In genomic region chr3:125433091-125433534, GRCh38 we compare ENCODE assay signal across 26 cellular contexts.
"Had no signal": no experiment of that assay in that cellular context is flagged by ENCODE, and none has a peak within 500 bp of the region (broad histone marks: within the 10 kb centered on the region; RNA-seq: fewer than 3 reads in every experiment).

No MANE protein-coding gene starts in this region.

- H3K79me2 ChIP-seq: hepatocyte, parathyroid adenoma had no signal

- H3K4me3 Mint-ChIP-seq: naive thymus-derived CD4-positive, alpha-beta T cell; nephron progenitor cell; stimulated activated memory B cell treated with anti-CD40 and anti-IgM and Interleukin-4, amounts not matched to agents 10 μg/mL and 1 μg/mL and 100 μg/mL, for 72 hours; stimulated activated naive CD8-positive, alpha-beta T cell treated with anti-CD3 and anti-CD28 coated beads, Interleukin-15, Interleukin-2, amounts not matched to agents 100 ng/mL and 50 ng/mL, for 24 hours had no signal

- H2AFZ ChIP-seq: hepatocyte, parathyroid adenoma had no signal

- H3K36me3 Mint-ChIP-seq: naive thymus-derived CD4-positive, alpha-beta T cell; stimulated activated memory B cell treated with anti-CD40 and anti-IgM and Interleukin-4, amounts not matched to agents 10 μg/mL and 1 μg/mL and 100 μg/mL, for 72 hours had no signal

- H3K4me3 ChIP-seq: dorsolateral prefrontal cortex, esophagus squamous epithelium, gastroesophageal sphincter, hepatocyte, prostate gland, right lobe of liver, spleen, tibial artery, upper lobe of left lung, uterus had no signal

- H3K27ac ChIP-seq: dorsolateral prefrontal cortex, esophagus squamous epithelium, gastroesophageal sphincter, hepatocyte, parathyroid adenoma, prostate gland, right lobe of liver, spleen, tibial artery, upper lobe of left lung, uterus had no signal

- H3K9me3 ChIP-seq: esophagus squamous epithelium, prostate gland, right lobe of liver, spleen, tibial artery, upper lobe of left lung, uterus had no signal

- H3K27me3 Mint-ChIP-seq: stimulated activated memory B cell treated with anti-CD40 and anti-IgM and Interleukin-4, amounts not matched to agents 10 μg/mL and 1 μg/mL and 100 μg/mL, for 72 hours; stimulated activated naive CD8-positive, alpha-beta T cell treated with anti-CD3 and anti-CD28 coated beads, Interleukin-15, Interleukin-2, amounts not matched to agents 100 ng/mL and 50 ng/mL, for 24 hours had no signal

- H3K9ac ChIP-seq: parathyroid adenoma had no signal

- H3K36me3 ChIP-seq: esophagus squamous epithelium, gastroesophageal sphincter, prostate gland, right lobe of liver, spleen, tibial artery, upper lobe of left lung, uterus had no signal

- FAIRE-seq: endometrium had no signal

- H3K27me3 ChIP-seq: dorsolateral prefrontal cortex, gastroesophageal sphincter, hepatocyte, right lobe of liver, spleen, tibial artery, upper lobe of left lung, uterus had no signal

- H3K4me2 ChIP-seq: hepatocyte had no signal

- H3K4me1 ChIP-seq: gastroesophageal sphincter, parathyroid adenoma, prostate gland, spleen, upper lobe of left lung, uterus had no signal

- DNase-seq: cortex of kidney; dorsolateral prefrontal cortex; effector CD8-positive, alpha-beta T cell; esophagus squamous epithelium; foreskin fibroblast; glutamatergic neuron; left colon; left ventricle myocardium superior; mesendoderm; naive thymus-derived CD4-positive, alpha-beta T cell; nephron progenitor cell; right lobe of liver; spleen; stimulated activated CD4-positive, alpha-beta T cell treated with anti-CD3 and anti-CD28 coated beads, Interleukin-15, amount 100 ng/mL, for 24 hours; stimulated activated CD4-positive, alpha-beta T cell treated with anti-CD3 and anti-CD28 coated beads, Interleukin-1b, Interleukin-23, amount 100 ng/mL, for 48 hours; stimulated activated CD4-positive, alpha-beta T cell treated with anti-CD3 and anti-CD28 coated beads, Interleukin-4, amount 100 ng/mL, for 24 hours; tibial artery; upper lobe of left lung; uterus had no signal

- ATAC-seq: gastroesophageal sphincter; left colon; left ventricle myocardium superior; naive thymus-derived CD4-positive, alpha-beta T cell; right lobe of liver; stimulated activated memory B cell treated with anti-CD40 and anti-IgM and Interleukin-4, amounts not matched to agents 10 μg/mL and 1 μg/mL and 100 μg/mL, for 72 hours had no signal

- H3K27ac Mint-ChIP-seq: naive thymus-derived CD4-positive, alpha-beta T cell; nephron progenitor cell; stimulated activated memory B cell treated with anti-CD40 and anti-IgM and Interleukin-4, amounts not matched to agents 10 μg/mL and 1 μg/mL and 100 μg/mL, for 72 hours; stimulated activated naive CD8-positive, alpha-beta T cell treated with anti-CD3 and anti-CD28 coated beads, Interleukin-15, Interleukin-2, amounts not matched to agents 100 ng/mL and 50 ng/mL, for 24 hours had no signal

- H3K9me3 Mint-ChIP-seq: naive thymus-derived CD4-positive, alpha-beta T cell; stimulated activated memory B cell treated with anti-CD40 and anti-IgM and Interleukin-4, amounts not matched to agents 10 μg/mL and 1 μg/mL and 100 μg/mL, for 72 hours; stimulated activated naive CD8-positive, alpha-beta T cell treated with anti-CD3 and anti-CD28 coated beads, Interleukin-15, Interleukin-2, amounts not matched to agents 100 ng/mL and 50 ng/mL, for 24 hours had no signal
